In the genomic region with DNA sequence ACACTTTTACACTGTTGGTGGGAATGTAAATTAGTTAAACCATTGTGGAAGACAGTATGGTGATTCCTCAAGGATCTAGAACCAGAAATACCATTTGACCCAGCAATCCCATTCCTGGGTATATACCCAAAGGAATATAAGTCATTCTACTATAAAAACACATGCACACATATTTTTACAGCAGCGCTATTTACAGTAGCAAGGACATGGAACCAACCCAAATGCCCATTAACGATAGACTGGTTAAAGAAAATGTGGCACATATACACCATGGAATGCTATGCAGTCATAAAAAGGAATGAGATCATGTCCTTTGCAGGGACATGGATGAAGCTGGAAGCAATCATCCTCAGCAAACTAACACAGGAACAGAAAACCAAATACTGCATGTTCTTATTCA, we compare ENCODE assay signal across 5 cellular contexts. TPM values are rescaled to one million over a fixed set of nuclear protein-coding genes. Genes with fewer than 3 reads are reported as not detected.
"Had no signal": no experiment of that assay in that cellular context is flagged by ENCODE, and none has a peak within 500 bp of the region (broad histone marks: within the 10 kb centered on the region; RNA-seq: fewer than 3 reads in every experiment).

No MANE protein-coding gene starts in this region.

RNA-seq across cellular contexts. Expression of a gene that starts 5.9 kb away (rescaled TPM):
- total RNA-seq: HepG2, HT-29, IMR-90, K562 had no signal
- polyA plus RNA-seq: HepG2, IgD-negative memory B cell, IMR-90, K562 had no signal
